Comparison of ENCODE assay signal across 8 cellular contexts in genomic region chr3:58332575-58333179, GRCh38. TPM values are rescaled to one million over a fixed set of nuclear protein-coding genes. Genes with fewer than 3 reads are reported as not detected.
DNase-seq lines count a peak whose midpoint lies in the region; ATAC-seq, FAIRE-seq and TF ChIP-seq lines count a peak whose summit lies in the region.

Gene PXK, plus strand, starts transcription at chr3:58332892. Its CDS starts 97 bp downstream, at chr3:58332989.

- peaks cover 9 to 21% of the 10 kb centered on the region in 2 donors for H3K4me1 ChIP-seq in kidney (ENCODE audit: control insufficient read depth in 1 of 2, insufficient read depth in 1 of 2, low read depth in 1 of 2, low read length in 2 of 2)

- peaks cover 10% of the 10 kb centered on the region for H3K36me3 Mint-ChIP-seq in activated CD4-positive, alpha-beta T cell treated with anti-CD3 and anti-CD28 coated beads for 36 hours (ENCODE audit: low read depth)

- H3K9me3 ChIP-seq in kidney (ENCODE audit: control insufficient read depth in 1 of 2, low read length in 2 of 2) = no peaks in the 10 kb centered on the region

- CTCF ChIA-PET in activated CD4-positive, alpha-beta T cell treated with anti-CD3 and anti-CD28 coated beads for 36 hours (lab: Charles Lee) = interaction anchor here (1.3 to 9.4 kb wide), 3 partner anchors 9 to 25 kb away, joined by 5 to 58 read pairs (median 36); partner anchors contain the start of genes HTD2 and RPP14

- peak within 1 kb of the TSS; percentile 71 to 78 for H3K9ac ChIP-seq in kidney (ENCODE audit: low read length in 2 of 2)

- no peaks in the 10 kb centered on the region for H3K9me3 Mint-ChIP-seq in activated CD4-positive, alpha-beta T cell treated with anti-CD3 and anti-CD28 coated beads for 36 hours (ENCODE audit: low read depth)

- peak; percentile 37 for ATAC-seq in GM18499 (IDR thresholded peaks at IDR 0.05; ENCODE audit: insufficient read depth, unreplicated experiment)
- ATAC-seq in HG02571 (IDR thresholded peaks at IDR 0.05; ENCODE audit: unreplicated experiment) = peak; percentile 90
- ATAC-seq in activated CD4-positive, alpha-beta T cell treated with anti-CD3 and anti-CD28 coated beads for 36 hours = peak; percentile 84

- H3K36me3 ChIP-seq in kidney (ENCODE audit: control insufficient read depth in 1 of 2, insufficient read depth in 2 of 2, low read length in 2 of 2) = peaks cover 0 to 3% of the 10 kb centered on the region in 2 donors

- peaks cover 30% of the 10 kb centered on the region for H3K4me1 Mint-ChIP-seq in activated CD4-positive, alpha-beta T cell treated with anti-CD3 and anti-CD28 coated beads for 36 hours

- H3K27ac Mint-ChIP-seq in activated CD4-positive, alpha-beta T cell treated with anti-CD3 and anti-CD28 coated beads for 36 hours = peak within 1 kb of the TSS; percentile 96

- intact Hi-C loops in activated CD4-positive, alpha-beta T cell treated with anti-CD3 and anti-CD28 coated beads for 36 hours (cut with DNase I, micrococcal nuclease) = loop anchor here (1.0 to 5.0 kb wide), 6 partner anchors 8 to 160 kb away; partner anchors contain the start of genes KCTD6 (in 2 of the 2), ABHD6 (in 1 of the 2), HTD2 (in 1 of the 2) and PDHB (in 1 of the 2)
- intact Hi-C loops in kidney (cut with DNase I) = loop anchor here (10.0 kb wide), 1 partner anchor 82 kb away; no protein-coding TSS in a partner anchor

- peak; percentile 14 for TF ChIP-seq CTCF in kidney (IDR thresholded peaks at IDR 0.05; ENCODE audit: borderline replicate concordance, extremely low read depth, insufficient read depth)

- peak within 1 kb of the TSS; percentile 69 to 80 for H3K4me3 ChIP-seq in kidney (ENCODE audit: low read length in 2 of 2)

- FAIRE-seq in kidney (lab: Jason Lieb, UNC) = no peak

- POLR2A ChIA-PET in activated CD4-positive, alpha-beta T cell treated with anti-CD3 and anti-CD28 coated beads for 36 hours (lab: Charles Lee) = no interaction called here

- peak; percentile 28 for DNase-seq in NCI-H1092 treated with DMSO at 0.1 percent for 48 hours (lab: John Stamatoyannopoulos, UW)
- peak; percentile 89 for DNase-seq in activated CD4-positive, alpha-beta T cell treated with anti-CD3 and anti-CD28 coated beads for 36 hours
- DNase-seq in cerebellum (ENCODE audit: low spot score) = peak; percentile 88
- DNase-seq in kidney = peak; percentile 93
- DNase-seq in stimulated activated CD4-positive, alpha-beta T cell treated with anti-CD3 and anti-CD28 coated beads, Interleukin-15, amount 100 ng/mL, for 1 hour (ENCODE audit: low read depth in 1 of 2, low spot score in 1 of 2) = peak; percentile 62 to 76
- DNase-seq in NCI-H2107 treated with DMSO at 0.1 percent for 48 hours (lab: John Stamatoyannopoulos, UW; ENCODE audit: unreplicated experiment) = no peak

- H3K27ac ChIP-seq in kidney (ENCODE audit: low read depth in 2 of 2, low read length in 2 of 2) = peak within 1 kb of the TSS; percentile 53 to 57

- no peaks in the 10 kb centered on the region for H3K27me3 Mint-ChIP-seq in activated CD4-positive, alpha-beta T cell treated with anti-CD3 and anti-CD28 coated beads for 36 hours

- H3K4me3 Mint-ChIP-seq in activated CD4-positive, alpha-beta T cell treated with anti-CD3 and anti-CD28 coated beads for 36 hours = peak within 1 kb of the TSS; percentile 100

RNA-seq across cellular contexts. Expression of gene PXK, which starts in this region (rescaled TPM):
- total RNA-seq in activated CD4-positive, alpha-beta T cell treated with anti-CD3 and anti-CD28 coated beads for 36 hours = 10 to 100 TPM; 35.2 to 50.7 TPM
- total RNA-seq in cerebellum (39.8 TPM), kidney (24.8 TPM)
- 21.6 TPM for polyA plus RNA-seq in kidney (ENCODE audit: insufficient read depth, low read depth, low replicate concordance)

Comparison
In these comparisons a context has a peak if more than half of its experiments do, and no peak if none do; other contexts are left out.
1. ATAC-seq: peak in every context shown above with its lines; median percentile 90 in HG02571; 84 in activated CD4-positive, alpha-beta T cell treated with anti-CD3 and anti-CD28 coated beads for 36 hours; 37 in GM18499.